In genomic region chrX:119654112-119654531, GRCh38 we compare ENCODE assay signal across 9 cellular contexts. TPM values are rescaled to one million over a fixed set of nuclear protein-coding genes. Genes with fewer than 3 reads are reported as not detected.
DNase-seq lines count a peak whose midpoint lies in the region; ATAC-seq and TF ChIP-seq lines count a peak whose summit lies in the region.
"Had no signal": no experiment of that assay in that cellular context is flagged by ENCODE, and none has a peak within 500 bp of the region (broad histone marks: within the 10 kb centered on the region; RNA-seq: fewer than 3 reads in every experiment).

No MANE protein-coding gene starts in this region.

- WGBS in thyroid gland, 2 donors = 23 to 63% methylated on average over 7 of the region's 8 CpGs

- TF ChIP-seq POLR2A in thyroid gland (IDR thresholded peaks at IDR 0.05) = no peak

- no peak overlapping the region for H3K4me3 ChIP-seq in thyroid gland (replicated peaks in 1 of 3)

- no peak for TF ChIP-seq CTCF in thyroid gland (IDR thresholded peaks at IDR 0.05)

- peak; percentile 67 for DNase-seq in activated effector memory CD4-positive, alpha-beta T cell treated with anti-CD3 and anti-CD28 coated beads, Interleukin-2, amount 50 U/mL, for 16 hours
- no peak for DNase-seq in activated effector memory CD4-positive, alpha-beta T cell treated with Interleukin-2 at 50 U/mL for 16 hours
- peak; percentile 44 for DNase-seq in central memory CD4-positive, alpha-beta T cell
- DNase-seq in medulla oblongata (ENCODE audit: extremely low spot score) = peak; percentile 4
- peak; percentile 51 to 53 for DNase-seq in thyroid gland
- no peak for DNase-seq in RPMI8226

- no peak for ATAC-seq in HG03025 (IDR thresholded peaks at IDR 0.05; ENCODE audit: low FRiP score, unreplicated experiment)
- ATAC-seq in HG02588 (IDR thresholded peaks at IDR 0.05; ENCODE audit: unreplicated experiment) = no peak

- H3K36me3 ChIP-seq in thyroid gland = no peaks in the 10 kb centered on the region

- H3K4me1 ChIP-seq in thyroid gland = peaks cover 0 to 16% of the 10 kb centered on the region in 2 donors

- peak overlapping the region in 2 of 3 donors; percentile 36 to 42 for H3K27ac ChIP-seq in thyroid gland
- H3K27ac ChIP-seq: C4-2B had no signal

- no peaks in the 10 kb centered on the region for H3K27me3 ChIP-seq in thyroid gland

- no peaks in the 10 kb centered on the region for H3K9me3 ChIP-seq in thyroid gland

- intact Hi-C loops in thyroid gland (cut with DNase I) = no loop called here

RNA-seq across cellular contexts. Expression of gene SEPTIN6, which starts 38.8 kb away (rescaled TPM):
- 10 to 100 TPM in 3 of 4 donors, 1 to 10 TPM in 1; 6.1 to 15.0 (median 14.6) TPM for total RNA-seq in thyroid gland

RNA-seq across cellular contexts. Expression of gene NKRF, which starts 47.9 kb away (rescaled TPM):
- total RNA-seq in thyroid gland = 1 to 10 TPM; 6.1 to 9.5 (median 7.9) TPM

Comparison
In these comparisons a context has a peak if more than half of its experiments do, and no peak if none do; other contexts are left out.
1. DNase-seq: peak in activated effector memory CD4-positive, alpha-beta T cell treated with anti-CD3 and anti-CD28 coated beads, Interleukin-2, amount 50 U/mL, for 16 hours (single experiment), central memory CD4-positive, alpha-beta T cell (single experiment), medulla oblongata (single experiment) and thyroid gland (2 of 2); none in activated effector memory CD4-positive, alpha-beta T cell treated with Interleukin-2 at 50 U/mL for 16 hours (single experiment) and RPMI8226 (single experiment).